Comparison of ENCODE assay signal across 29 cellular contexts in the genomic region with DNA sequence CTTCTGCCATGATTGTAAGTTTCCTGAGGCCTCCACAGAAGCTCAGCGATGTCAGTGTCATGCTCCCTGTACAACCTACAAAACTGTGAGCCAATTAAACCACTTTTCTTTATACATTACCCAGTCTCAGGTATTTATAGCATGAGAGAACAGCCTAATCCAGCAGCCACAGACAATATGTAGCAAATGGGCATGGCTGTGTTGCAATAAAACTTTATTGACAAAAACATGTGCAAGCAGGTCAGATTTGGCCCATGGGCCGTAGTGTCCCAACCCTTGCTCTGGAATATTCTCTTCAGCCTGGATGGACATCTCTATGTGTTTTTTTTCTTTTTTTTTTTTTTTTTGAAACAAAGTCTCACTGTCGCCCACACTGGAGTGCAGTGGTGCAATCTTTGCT.
"Had no signal": no experiment of that assay in that cellular context is flagged by ENCODE, and none has a peak within 500 bp of the region (broad histone marks: within the 10 kb centered on the region; RNA-seq: fewer than 3 reads in every experiment).

No MANE protein-coding gene starts in this region.

- H3K27ac ChIP-seq: neutrophil, pancreas, prostate gland, skin epidermis, spleen, suprapubic skin, testis, tibial artery, transverse colon, upper lobe of right lung, uterus had no signal

- DNase-seq: naive thymus-derived CD8-positive, alpha-beta T cell; nephron progenitor cell; nucleus accumbens; pancreas; retina; right cardiac atrium; spleen; stimulated activated CD4-positive, alpha-beta T cell treated with anti-CD3 and anti-CD28 coated beads, Interleukin-12 subunit alpha, Interleukin-12 subunit beta, amount 100 ng/mL, for 4 hours; stimulated activated CD4-positive, alpha-beta T cell treated with anti-CD3 and anti-CD28 coated beads, Interleukin-1b, Interleukin-23, amount 100 ng/mL, for 48 hours; stimulated activated CD4-positive, alpha-beta T cell treated with anti-CD3 and anti-CD28 coated beads, Interleukin-4, amount 100 ng/mL, for 1 hour; stimulated activated CD4-positive, alpha-beta T cell treated with anti-CD3 and anti-CD28 coated beads, Interleukin-4, amount 100 ng/mL, for 4 hours; stimulated activated CD8-positive, alpha-beta memory T cell treated with anti-CD3 and anti-CD28 coated beads, Interleukin-4, amount 100 ng/mL, for 48 hours; stimulated activated naive CD4-positive, alpha-beta T cell; stimulated activated naive CD8-positive, alpha-beta T cell treated with anti-CD3 and anti-CD28 coated beads, Interleukin-15, amount 100 ng/mL, for 72 hours; stimulated activated naive CD8-positive, alpha-beta T cell treated with anti-CD3 and anti-CD28 coated beads, Interleukin-15, Interleukin-2, amounts not matched to agents 100 U/mL and 50 U/mL, for 24 hours; substantia nigra; testis; tibial artery; transverse colon; upper lobe of right lung; uterus had no signal

- H3K27me3 ChIP-seq: neutrophil, pancreas, spleen, suprapubic skin, testis, tibial artery, transverse colon, upper lobe of right lung, uterus had no signal

- H3K4me1 ChIP-seq: pancreas, prostate gland, spleen, suprapubic skin, testis, tibial artery, transverse colon, upper lobe of right lung, uterus had no signal

- H3K4me2 ChIP-seq: smooth muscle cell had no signal

- H3K9me3 ChIP-seq: neutrophil, pancreas, prostate gland, suprapubic skin, testis, tibial artery, transverse colon, upper lobe of right lung, uterus had no signal

- H3K36me3 ChIP-seq: neutrophil, pancreas, prostate gland, spleen, suprapubic skin, tibial artery, transverse colon, upper lobe of right lung, uterus had no signal

- H3K4me3 ChIP-seq: pancreas, prostate gland, skin epidermis, smooth muscle cell, spleen, suprapubic skin, testis, tibial artery, transverse colon, upper lobe of right lung, uterus had no signal

- ATAC-seq: naive thymus-derived CD8-positive, alpha-beta T cell; natural killer cell treated with Interleukin-12 subunit alpha and Interleukin-12 subunit beta and Interleukin-15 and Interleukin-18, amount 100 ng/mL, for 72 hours; pancreas; right cardiac atrium; sciatic nerve; stimulated activated memory B cell treated with anti-CD40 and anti-IgM and Interleukin-4, amounts not matched to agents 10 μg/mL and 1 μg/mL and 100 μg/mL, for 72 hours; stimulated activated naive CD8-positive, alpha-beta T cell treated with anti-CD3 and anti-CD28 coated beads, Interleukin-15, amount 100 ng/mL, for 72 hours; stimulated activated naive CD8-positive, alpha-beta T cell treated with anti-CD3 and anti-CD28 coated beads, Interleukin-15, Interleukin-2, amounts not matched to agents 100 U/mL and 50 U/mL, for 24 hours; upper lobe of right lung had no signal

- FAIRE-seq: pancreas had no signal
